ENCODE assay signal across 27 cellular contexts in genomic region chr9:98921740-98922139, GRCh38. TPM values are rescaled to one million over a fixed set of nuclear protein-coding genes. Genes with fewer than 3 reads are reported as not detected.
"Had no signal": no experiment of that assay in that cellular context is flagged by ENCODE, and none has a peak within 500 bp of the region (broad histone marks: within the 10 kb centered on the region; RNA-seq: fewer than 3 reads in every experiment).

No MANE protein-coding gene starts in this region.

- DNase-seq: activated CD4-positive, alpha-beta T cell treated with anti-CD3 and anti-CD28 coated beads for 36 hours; activated CD4-positive, alpha-beta T cell treated with anti-CD3 and anti-CD28 coated beads, Interleukin-2, amount 10 ng/mL, durations not matched to agents 7 days and 5 days; activated CD4-positive, alpha-beta T cell treated with anti-CD3 and anti-CD28 coated beads, Interleukin-2, amount 50 U/mL, for 48 hours; activated CD8-positive, alpha-beta memory T cell treated with anti-CD3 and anti-CD28 coated beads, Interleukin-2, amount 50 U/mL, for 4 hours; activated CD8-positive, alpha-beta T cell treated with anti-CD3 and anti-CD28 coated beads, Interleukin-2, amount 10 ng/mL, durations not matched to agents 7 days and 5 days; activated effector memory CD4-positive, alpha-beta T cell treated with anti-CD3 and anti-CD28 coated beads, Interleukin-2, amount 50 U/mL, for 16 hours; activated naive CD4-positive, alpha-beta T cell; activated naive CD4-positive, alpha-beta T cell treated with anti-CD3 and anti-CD28 coated beads, Interleukin-2, amount 50 U/mL, for 16 hours; activated naive CD8-positive, alpha-beta T cell treated with anti-CD3 and anti-CD28 coated beads for 36 hours; activated T-cell treated with anti-CD3 and anti-CD28 coated beads, Interleukin-2, amount 50 U/mL, for 72 hours; amniotic stem cell; aorta; brain microvascular endothelial cell; central memory CD4-positive, alpha-beta T cell; NCI-H1105; NCI-H1436; NCI-H1694 treated with DMSO at 0.1 percent for 48 hours; NCI-H2029; NCI-H345; NCI-H524 treated with DMSO at 0.1 percent for 48 hours; PC-3; Peyer's patch; RPMI8226; SHP77 treated with DMSO at 0.1 percent for 48 hours; T1000 had no signal

- H3K36me3 Mint-ChIP-seq: activated naive CD8-positive, alpha-beta T cell treated with anti-CD3 and anti-CD28 coated beads for 36 hours; WTC11 had no signal

- H3K4me3 Mint-ChIP-seq: activated CD4-positive, alpha-beta T cell treated with anti-CD3 and anti-CD28 coated beads for 36 hours; activated CD4-positive, alpha-beta T cell treated with anti-CD3 and anti-CD28 coated beads, Interleukin-2, amount 10 ng/mL, durations not matched to agents 7 days and 5 days; activated CD8-positive, alpha-beta T cell treated with anti-CD3 and anti-CD28 coated beads, Interleukin-2, amount 10 ng/mL, durations not matched to agents 7 days and 5 days; activated naive CD8-positive, alpha-beta T cell treated with anti-CD3 and anti-CD28 coated beads for 36 hours; activated T-cell treated with anti-CD3 and anti-CD28 coated beads, Interleukin-2, amount 50 U/mL, for 72 hours; activated T-helper 17 cell treated with anti-CD3 and anti-CD28 coated beads, Interleukin-2, amount 50 U/mL, for 72 hours; WTC11 had no signal

- H3K27me3 Mint-ChIP-seq: activated naive CD8-positive, alpha-beta T cell treated with anti-CD3 and anti-CD28 coated beads for 36 hours had no signal

- H3K9me3 Mint-ChIP-seq: activated CD4-positive, alpha-beta T cell treated with anti-CD3 and anti-CD28 coated beads, Interleukin-2, amount 10 ng/mL, durations not matched to agents 7 days and 5 days; activated naive CD8-positive, alpha-beta T cell treated with anti-CD3 and anti-CD28 coated beads for 36 hours; activated T-cell treated with anti-CD3 and anti-CD28 coated beads, Interleukin-2, amount 50 U/mL, for 72 hours; activated T-helper 17 cell treated with anti-CD3 and anti-CD28 coated beads, Interleukin-2, amount 50 U/mL, for 72 hours; WTC11 had no signal

- H3K27ac Mint-ChIP-seq: activated CD4-positive, alpha-beta T cell treated with anti-CD3 and anti-CD28 coated beads for 36 hours; activated CD4-positive, alpha-beta T cell treated with anti-CD3 and anti-CD28 coated beads, Interleukin-2, amount 10 ng/mL, durations not matched to agents 7 days and 5 days; activated CD8-positive, alpha-beta T cell treated with anti-CD3 and anti-CD28 coated beads, Interleukin-2, amount 10 ng/mL, durations not matched to agents 7 days and 5 days; activated naive CD8-positive, alpha-beta T cell treated with anti-CD3 and anti-CD28 coated beads for 36 hours; activated T-cell treated with anti-CD3 and anti-CD28 coated beads, Interleukin-2, amount 50 U/mL, for 72 hours; activated T-helper 17 cell treated with anti-CD3 and anti-CD28 coated beads, Interleukin-2, amount 50 U/mL, for 72 hours; WTC11 had no signal

- H3K4me1 Mint-ChIP-seq: activated CD4-positive, alpha-beta T cell treated with anti-CD3 and anti-CD28 coated beads for 36 hours; activated naive CD8-positive, alpha-beta T cell treated with anti-CD3 and anti-CD28 coated beads for 36 hours; activated T-helper 17 cell treated with anti-CD3 and anti-CD28 coated beads, Interleukin-2, amount 50 U/mL, for 72 hours had no signal

RNA-seq across cellular contexts. Expression of gene COL15A1, which starts 22.0 kb away (rescaled TPM):
- total RNA-seq: activated CD4-positive, alpha-beta T cell treated with anti-CD3 and anti-CD28 coated beads for 36 hours had no signal
